21 cellular contexts compared by ENCODE assay signal in genomic region chr4:76792418-76792817, GRCh38.
DNase-seq lines count a peak whose midpoint lies in the region; ATAC-seq, FAIRE-seq and TF ChIP-seq lines count a peak whose summit lies in the region.
"Had no signal": no experiment of that assay in that cellular context is flagged by ENCODE, and none has a peak within 500 bp of the region (broad histone marks: within the 10 kb centered on the region; RNA-seq: fewer than 3 reads in every experiment).

No MANE protein-coding gene starts in this region.

- H2BK5ac ChIP-seq in IMR-90 (ENCODE audit: low read depth, low read length, poor library complexity, severe bottlenecking) (no peak overlapping the region), H1 (ENCODE audit: low read depth, low read length) (no peak overlapping the region)

- no peaks in the 10 kb centered on the region for H3K79me2 ChIP-seq in H1 (ENCODE audit: control insufficient read depth in 1 of 2, insufficient read depth in 2 of 2, low read length in 2 of 2)

- H3K4me1 ChIP-seq in A549 (no peaks in the 10 kb centered on the region), IMR-90 (ENCODE audit: control insufficient read depth, insufficient read depth, low read length) (no peaks in the 10 kb centered on the region), H1 (replicated peaks in 1 of 4; ENCODE audit: control insufficient read depth in 3 of 4, insufficient read depth in 4 of 4, low read length in 3 of 4) (no peaks in the 10 kb centered on the region)
- H3K4me1 ChIP-seq: BE2C; BLaER1 treated with 17β-estradiol and CSF1 and Interleukin-3, amounts not matched to agents 10 nM and 100 nM had no signal

- H4K8ac ChIP-seq in IMR-90 (ENCODE audit: low read depth in 2 of 2, low read length in 2 of 2) (no peak overlapping the region), H1 (ENCODE audit: extremely low read depth, insufficient read depth, low read length) (no peak overlapping the region)

- H3K9ac ChIP-seq in IMR-90 (ENCODE audit: low read depth, low read length) = no peak overlapping the region
- H3K9ac ChIP-seq in H1 (replicated peaks in 1 of 4; ENCODE audit: extremely low read depth in 1 of 4, low read depth in 3 of 4, low read length in 3 of 4) = no peak overlapping the region
- H3K9ac ChIP-seq: BLaER1 treated with 17β-estradiol and CSF1 and Interleukin-3, amounts not matched to agents 10 nM and 100 nM; GM23248 had no signal

- TF ChIP-seq POLR2A in A549 (IDR thresholded peaks at IDR 0.05; ENCODE audit: low read length) (no peak), IMR-90 (IDR thresholded peaks at IDR 0.05; ENCODE audit: low read depth, low read length) (no peak), H1 (IDR thresholded peaks at IDR 0.05; ENCODE audit: control extremely low read depth in 1 of 2, low read depth in 2 of 2, low read length in 2 of 2) (no peak)

- no peak overlapping the region for H2AK5ac ChIP-seq in IMR-90 (ENCODE audit: low read depth, low read length)
- no peak overlapping the region for H2AK5ac ChIP-seq in H1 (ENCODE audit: low read depth, low read length)

- intact Hi-C loops in IMR-90 (cut with micrococcal nuclease) = no loop called here

- no peaks in the 10 kb centered on the region; the same call in 1 of the 2 replicates for H3K23me2 ChIP-seq in H1 (ENCODE audit: low read depth, low read length)

- no peak overlapping the region for H3K56ac ChIP-seq in IMR-90 (ENCODE audit: extremely low read depth, insufficient read depth, low read length)
- H3K56ac ChIP-seq in H1 (replicated peaks; ENCODE audit: insufficient read length, low read depth, low read length) = no peak overlapping the region

- H3K4me2 ChIP-seq in A549 (no peak overlapping the region), IMR-90 (ENCODE audit: low read depth, low read length) (no peak overlapping the region), H1 (ENCODE audit: insufficient read depth in 1 of 2, low read depth in 2 of 2, low read length in 2 of 2) (no peak overlapping the region)
- H3K4me2 ChIP-seq: BLaER1 treated with 17β-estradiol and CSF1 and Interleukin-3, amounts not matched to agents 10 nM and 100 nM had no signal

- H3K4me3 ChIP-seq in A549 (no peak overlapping the region), IMR-90 (ENCODE audit: insufficient read depth, low read depth, low read length) (no peak overlapping the region), H1 (ENCODE audit: extremely low read depth in 1 of 4, insufficient read depth in 2 of 4, low read depth in 3 of 4, low read length in 4 of 4) (no peak overlapping the region)
- H3K4me3 ChIP-seq: BLaER1 treated with 17β-estradiol and CSF1 and Interleukin-3, amounts not matched to agents 10 nM and 100 nM; GM12878; GM23248 had no signal

- no peak overlapping the region for H2BK12ac ChIP-seq in H1 (ENCODE audit: low read depth, low read length)

- H3K79me1 ChIP-seq in IMR-90 (ENCODE audit: low read depth in 1 of 2, low read length in 2 of 2) (no peaks in the 10 kb centered on the region), H1 (ENCODE audit: low read depth, low read length) (no peaks in the 10 kb centered on the region)

- DNase-seq in A549 (ENCODE audit: low read depth in 1 of 2, low spot score in 1 of 2) (no peak), IMR-90 (no peak), H1 (ENCODE audit: low read depth in 1 of 2, low spot score in 2 of 2) (no peak), SW480 (ENCODE audit: low spot score) (no peak), NCI-H1417 (lab: John Stamatoyannopoulos, UW) (no peak), COLO829 (ENCODE audit: low spot score) (no peak)
- DNase-seq: ACHN; AML-193; BE2C; Caco-2; CD4-positive, alpha-beta T cell; CD8-positive, alpha-beta memory T cell; DMS153; DND-41; GDM1; GM23248; H9 had no signal

- H3K27me3 ChIP-seq in IMR-90 (ENCODE audit: control insufficient read depth, insufficient read depth, low read length) = no peaks in the 10 kb centered on the region
- no peaks in the 10 kb centered on the region for H3K27me3 ChIP-seq in H1 (replicated peaks in 1 of 4; ENCODE audit: control insufficient read depth in 3 of 4, extremely low read depth in 1 of 4, insufficient read depth in 3 of 4, low read length in 3 of 4)
- H3K27me3 ChIP-seq: BE2C; BLaER1 treated with 17β-estradiol and CSF1 and Interleukin-3, amounts not matched to agents 10 nM and 100 nM had no signal

- no peaks in the 10 kb centered on the region for H3K9me1 ChIP-seq in IMR-90 (ENCODE audit: insufficient read depth, low read length)

- in situ Hi-C loops in IMR-90 (cut with MboI; ENCODE audit: low sequenced_read_pairs) = no loop called here

- no peak for TF ChIP-seq CTCF in A549 (IDR thresholded peaks at IDR 0.05)
- no peak for TF ChIP-seq CTCF in IMR-90 (conservative IDR thresholded peaks at IDR 0.05; ENCODE audit: low read depth, low read length)
- no peak for TF ChIP-seq CTCF in H1 (IDR thresholded peaks at IDR 0.05; ENCODE audit: control extremely low read depth in 1 of 3, insufficient read depth in 1 of 3, low read depth in 1 of 3, low read length in 3 of 3)

- H4K20me1 ChIP-seq in IMR-90 (ENCODE audit: insufficient read depth, low read length) (no peaks in the 10 kb centered on the region), H1 (replicated peaks in 1 of 2; ENCODE audit: control insufficient read depth in 1 of 2, insufficient read depth in 2 of 2, low read length in 2 of 2) (peaks cover 0 to under 1% of the 10 kb centered on the region in 2 experiments)
- H4K20me1 ChIP-seq: BLaER1 treated with 17β-estradiol and CSF1 and Interleukin-3, amounts not matched to agents 10 nM and 100 nM had no signal

- no peak overlapping the region for H2AK9ac ChIP-seq in IMR-90 (replicated peaks; ENCODE audit: low read depth, low read length, poor library complexity)

- no peak overlapping the region for H3K27ac ChIP-seq in A549
- no peak overlapping the region for H3K27ac ChIP-seq in IMR-90 (ENCODE audit: insufficient read depth, low read length)
- no peak overlapping the region for H3K27ac ChIP-seq in H1 (ENCODE audit: low read depth, low read length)
- H3K27ac ChIP-seq: BLaER1 treated with 17β-estradiol and CSF1 and Interleukin-3, amounts not matched to agents 10 nM and 100 nM; GM23248 had no signal

- H4K91ac ChIP-seq in IMR-90 (ENCODE audit: insufficient read depth, low read depth, low read length) = no peak overlapping the region
- H4K91ac ChIP-seq in H1 (replicated peaks; ENCODE audit: insufficient read length, low read length) = no peak overlapping the region

- H2BK20ac ChIP-seq in IMR-90 (ENCODE audit: low read depth, low read length) (no peak overlapping the region), H1 (ENCODE audit: low read length) (no peak overlapping the region)

- no peak for TF ChIP-seq EP300 in A549 (IDR thresholded peaks at IDR 0.05)
- TF ChIP-seq EP300 in H1 (IDR thresholded peaks at IDR 0.05; ENCODE audit: borderline replicate concordance in 1 of 2, low read depth in 2 of 2, low read length in 2 of 2) = no peak

- no peak for ATAC-seq in A549
- no peak for ATAC-seq in IMR-90 (ENCODE audit: low read depth)
- ATAC-seq: GM12878, HCT116 had no signal

- dilution Hi-C loops in IMR-90 (cut with HindIII; ENCODE audit: low sequenced_read_pairs, unreplicated experiment) = no loop called here

- POLR2A ChIA-PET in A549 (lab: Yijun Ruan, JAX) = no interaction called here
- POLR2A ChIA-PET in IMR-90 (lab: Charles Lee; ENCODE audit: unreplicated experiment) = interaction anchor here (0.9 kb wide), 1 partner anchor 9 kb away, joined by 4 read pairs; no protein-coding TSS in a partner anchor
- POLR2A ChIA-PET in H1 (lab: Charles Lee; ENCODE audit: partially characterized antibody) = no interaction called here

- H4K5ac ChIP-seq in IMR-90 (ENCODE audit: low read depth, low read length) = no peak overlapping the region
- H4K5ac ChIP-seq in H1 (ENCODE audit: insufficient read length, low read depth, low read length) = no peak overlapping the region

- H3K18ac ChIP-seq in IMR-90 (ENCODE audit: low read depth, low read length) (no peak overlapping the region), H1 (ENCODE audit: extremely low read depth, low read length) (no peak overlapping the region)

- H2AFZ ChIP-seq in IMR-90 (replicated peaks; ENCODE audit: low read length, poor library complexity) = no peak overlapping the region
- no peak overlapping the region for H2AFZ ChIP-seq in H1 (ENCODE audit: low read length)
- H2AFZ ChIP-seq: GM23248 had no signal

- FAIRE-seq in A549 (lab: Jason Lieb, UNC) (no peak), H1 (lab: Jason Lieb, UNC) (no peak)
- FAIRE-seq: GM12878, GM19239 had no signal

- H3K4ac ChIP-seq in IMR-90 (ENCODE audit: low read depth, low read length) (no peak overlapping the region), H1 (replicated peaks; ENCODE audit: insufficient read length, low read depth, low read length) (no peak overlapping the region)

- H3K9me3 ChIP-seq in A549 (no peaks in the 10 kb centered on the region), IMR-90 (ENCODE audit: control insufficient read depth, insufficient read depth, low read length) (no peaks in the 10 kb centered on the region), H1 (ENCODE audit: insufficient read depth in 2 of 2, low read depth in 1 of 2, low read length in 1 of 2) (no peaks in the 10 kb centered on the region)
- H3K9me3 ChIP-seq: BE2C, Caco-2 had no signal

- no peak overlapping the region for H3K14ac ChIP-seq in IMR-90 (replicated peaks; ENCODE audit: low read depth, low read length)
- no peak overlapping the region for H3K14ac ChIP-seq in H1 (ENCODE audit: insufficient read length)

- TF ChIP-seq RAD21 in A549 (conservative IDR thresholded peaks at IDR 0.05 in 1 of 2, IDR thresholded peaks at IDR 0.05 in 1 of 2) = no peak
- no peak for TF ChIP-seq RAD21 in IMR-90 (IDR thresholded peaks at IDR 0.05; ENCODE audit: low read length)
- TF ChIP-seq RAD21 in H1 (IDR thresholded peaks at IDR 0.05 in 1 of 2, conservative IDR thresholded peaks at IDR 0.05 in 1 of 2; ENCODE audit: low read depth in 2 of 2, low read length in 2 of 2) = no peak

- BruUV-seq in IMR-90 (replicated peaks; lab: Mats Ljungman, UMichigan) = no TSS peak

- H2BK120ac ChIP-seq in IMR-90 (ENCODE audit: low read depth, low read length) (no peak overlapping the region), H1 (replicated peaks; ENCODE audit: low read depth, low read length) (no peak overlapping the region)

- CTCF ChIA-PET in A549 (lab: Yijun Ruan, JAX) (no interaction called here), IMR-90 (lab: Yijun Ruan, JAX) (no interaction called here), H1 (lab: Charles Lee; ENCODE audit: partially characterized antibody) (interaction anchor here (0.6 to 1.0 kb wide), 2 partner anchors 27 to 448 kb away, joined by 3 to 4 read pairs; no protein-coding TSS in a partner anchor)

- H3K23ac ChIP-seq in IMR-90 (ENCODE audit: low read depth, low read length) = no peak overlapping the region
- H3K23ac ChIP-seq in H1 (ENCODE audit: insufficient read length) = no peak overlapping the region

- H3K36me3 ChIP-seq in IMR-90 (ENCODE audit: control insufficient read depth, insufficient read depth, low read length) (no peaks in the 10 kb centered on the region), H1 (ENCODE audit: control insufficient read depth in 2 of 4, insufficient read depth in 4 of 4, low read length in 3 of 4) (no peaks in the 10 kb centered on the region)
- H3K36me3 ChIP-seq: BE2C; BLaER1 treated with 17β-estradiol and CSF1 and Interleukin-3, amounts not matched to agents 10 nM and 100 nM had no signal

- H2BK15ac ChIP-seq in IMR-90 (ENCODE audit: low read depth, low read length) = no peak overlapping the region
- H2BK15ac ChIP-seq in H1 (ENCODE audit: low read length) = no peak overlapping the region

TF ChIP-seq in H1, 55 proteins besides CTCF, POLR2A, EP300 and RAD21 (continues in another document):
- TF ChIP-seq TBP (IDR thresholded peaks at IDR 0.05; ENCODE audit: low read depth, low read length) = no peak

Comparison
In these comparisons a context has a peak if more than half of its experiments do, and no peak if none do; other contexts are left out.
1. Of the 18 proteins assayed by ChIP-seq in both H1 and A549: peak only in H1: none; only in A549: none; in both: MAFK; in neither: 17.